In genomic region chr1:100162881-100163280, GRCh38 we compare ENCODE assay signal across 25 cellular contexts. TPM values are rescaled to one million over a fixed set of nuclear protein-coding genes. Genes with fewer than 3 reads are reported as not detected.
"Had no signal": no experiment of that assay in that cellular context is flagged by ENCODE, and none has a peak within 500 bp of the region (broad histone marks: within the 10 kb centered on the region; RNA-seq: fewer than 3 reads in every experiment).

No MANE protein-coding gene starts in this region.

- H3K4me1 ChIP-seq: colonic mucosa, esophagus squamous epithelium, left lung, lower lobe of right lung had no signal

- H3K4me3 Mint-ChIP-seq: dendritic cell treated with granulocyte-macrophage colony-stimulating factor and Interleukin-4, amounts not matched to agents 40 ng/mL and 50 ng/mL, for 4 days; effector memory CD8-positive, alpha-beta T cell; endodermal cell; mesothelial cell of epicardium had no signal

- H3K9me3 Mint-ChIP-seq: dendritic cell treated with granulocyte-macrophage colony-stimulating factor and Interleukin-4, amounts not matched to agents 40 ng/mL and 50 ng/mL, for 4 days; effector memory CD8-positive, alpha-beta T cell; endodermal cell had no signal

- H3K36me3 Mint-ChIP-seq: mesothelial cell of epicardium had no signal

- H3K4me1 Mint-ChIP-seq: endodermal cell, mesothelial cell of epicardium had no signal

- H3K27ac ChIP-seq: colonic mucosa, epithelial cell of prostate, esophagus squamous epithelium, left lung, lower lobe of right lung had no signal

- FAIRE-seq: endometrium, frontal cortex, keratinocyte had no signal

- H3K4me3 ChIP-seq: colonic mucosa, esophagus squamous epithelium, heart right ventricle, left lung, lower lobe of right lung, mucosa of descending colon had no signal

- ATAC-seq: effector memory CD8-positive, alpha-beta T cell; esophagus mucosa; heart right ventricle; left cardiac atrium; left lung; left ventricle myocardium superior; lower lobe of right lung; mucosa of descending colon had no signal

- H3K27ac Mint-ChIP-seq: dendritic cell treated with granulocyte-macrophage colony-stimulating factor and Interleukin-4, amounts not matched to agents 40 ng/mL and 50 ng/mL, for 4 days; effector memory CD8-positive, alpha-beta T cell; endodermal cell; mesothelial cell of epicardium had no signal

- H3K36me3 ChIP-seq: colonic mucosa, esophagus squamous epithelium, left lung, lower lobe of right lung had no signal

- H3K9me3 ChIP-seq: colonic mucosa, esophagus squamous epithelium, heart right ventricle, left lung, lower lobe of right lung, mucosa of descending colon had no signal

- H3K27me3 Mint-ChIP-seq: dendritic cell treated with granulocyte-macrophage colony-stimulating factor and Interleukin-4, amounts not matched to agents 40 ng/mL and 50 ng/mL, for 4 days; effector memory CD8-positive, alpha-beta T cell had no signal

- DNase-seq: colonic mucosa; cortex of kidney; effector CD8-positive, alpha-beta T cell; effector memory CD8-positive, alpha-beta T cell; endodermal cell; erythroblast; esophagus squamous epithelium; foreskin fibroblast; glutamatergic neuron; head of caudate nucleus; heart right ventricle; hippocampal formation; left cardiac atrium; left lung; left ventricle myocardium superior; lower lobe of right lung; mesenchymal stem cell; mucosa of descending colon had no signal

- H3K27me3 ChIP-seq: colonic mucosa, esophagus squamous epithelium, heart right ventricle, left lung had no signal

RNA-seq across cellular contexts. Expression of gene LRRC39, which starts 15.2 kb away (rescaled TPM):
- total RNA-seq: esophagus mucosa had no signal
